In genomic region chr19:13004273-13004672, GRCh38 we compare ENCODE assay signal across 23 cellular contexts. TPM values are rescaled to one million over a fixed set of nuclear protein-coding genes. Genes with fewer than 3 reads are reported as not detected.
A peak's percentile ranks its signal among the peaks of the same experiment; 100 is the strongest.
DNase-seq lines count a peak whose midpoint lies in the region; ATAC-seq and TF ChIP-seq lines count a peak whose summit lies in the region.
"Had no signal": no experiment of that assay in that cellular context is flagged by ENCODE, and none has a peak within 500 bp of the region (broad histone marks: within the 10 kb centered on the region; RNA-seq: fewer than 3 reads in every experiment).

No MANE protein-coding gene starts in this region.

- H3K79me2 ChIP-seq in GM23248 (ENCODE audit: insufficient read depth): peaks cover 100% of the 10 kb centered on the region

- DNase-seq in NCI-H510A treated with DMSO at 0.1 percent for 48 hours (lab: John Stamatoyannopoulos, UW) (peak; percentile 10), NCI-H510A (lab: John Stamatoyannopoulos, UW) (no peak), myocyte (ENCODE audit: low read depth) (peak; percentile 56), thoracic aorta (ENCODE audit: low spot score) (no peak), GM23248 (no peak), NOMO-1 treated with dmso at 0.1 percent for 144 hours (lab: John Stamatoyannopoulos, UW; ENCODE audit: unreplicated experiment) (no peak)
- no peak for DNase-seq in activated CD4-positive, CD25-positive, alpha-beta regulatory T cell (lab: John Stamatoyannopoulos, UW)
- DNase-seq: activated gamma-delta T cell treated with Interleukin-2 at 50 U/mL for 16 hours; anterior cingulate cortex; GF-D8; GOT3; heart right ventricle; MV-4-11; NCI-H2081; NCI-H524 treated with DMSO at 0.1 percent for 48 hours; stimulated activated CD4-positive, alpha-beta T cell treated with anti-CD3 and anti-CD28 coated beads, Interleukin-4, amount 100 ng/mL, for 4 hours; stimulated activated CD8-positive, alpha-beta memory T cell treated with anti-CD3 and anti-CD28 coated beads, Interleukin-4, amount 100 ng/mL, for 48 hours; T1000 had no signal

- in situ Hi-C loops in GM23248 (cut with MboI): no loop called here

- peak overlapping the region; percentile 98 for H3K27ac ChIP-seq in cingulate gyrus (ENCODE audit: low read depth, low read length)
- peak overlapping the region; percentile 97 to 99 for H3K27ac ChIP-seq in thoracic aorta
- no peak overlapping the region for H3K27ac ChIP-seq in GM23248
- H3K27ac ChIP-seq: HL-60, SJSA1 had no signal

- peaks cover 4% of the 10 kb centered on the region for H3K36me3 ChIP-seq in thoracic aorta
- H3K36me3 ChIP-seq in GM23248 (ENCODE audit: low read depth): no peaks in the 10 kb centered on the region
- H3K36me3 ChIP-seq: SJSA1 had no signal

- TF ChIP-seq CTCF in thoracic aorta (IDR thresholded peaks at IDR 0.05): no peak

- H3K9me3 ChIP-seq in thoracic aorta (no peaks in the 10 kb centered on the region), GM23248 (ENCODE audit: low read depth) (no peaks in the 10 kb centered on the region)
- H3K9me3 ChIP-seq: heart right ventricle, SJSA1 had no signal

- no peak overlapping the region for H3K4me2 ChIP-seq in GM23248 (ENCODE audit: unreplicated experiment)

- WGBS in GM23248 (ENCODE audit: low coverage in 1 of 2, low lambda C conversion rate in 2 of 2, missing lambda C conversion rate in 2 of 2), 2 experiments: 63 to 69% methylated on average over 7 of the region's 7 CpGs

- no peaks in the 10 kb centered on the region for H4K20me1 ChIP-seq in GM23248 (ENCODE audit: insufficient read depth)

- no peaks in the 10 kb centered on the region; the same call in 1 of the 2 replicates for H3F3A ChIP-seq in GM23248 (ENCODE audit: insufficient read depth)

- H2AFZ ChIP-seq in GM23248: no peak overlapping the region

- peaks cover 56 to 93% of the 10 kb centered on the region in 2 donors for H3K4me1 ChIP-seq in thoracic aorta (ENCODE audit: control insufficient read depth in 1 of 2, low read depth in 2 of 2)
- H3K4me1 ChIP-seq in GM23248 (ENCODE audit: insufficient read depth): peaks cover 35% of the 10 kb centered on the region
- H3K4me1 ChIP-seq: SJSA1 had no signal

- H3K4me3 ChIP-seq in thoracic aorta (no peak overlapping the region), GM23248 (no peak overlapping the region)
- H3K4me3 ChIP-seq: heart right ventricle, SJSA1 had no signal

- no peaks in the 10 kb centered on the region for H3K9me2 ChIP-seq in GM23248 (ENCODE audit: insufficient read depth)

- H3K27me3 ChIP-seq in thoracic aorta (replicated peaks; ENCODE audit: insufficient read depth) (no peaks in the 10 kb centered on the region), GM23248 (replicated peaks; ENCODE audit: insufficient read depth) (no peaks in the 10 kb centered on the region)
- H3K27me3 ChIP-seq: SJSA1 had no signal

- no peak overlapping the region for H3K9ac ChIP-seq in GM23248

- no peak for ATAC-seq in thoracic aorta (ENCODE audit: insufficient number of reproducible peaks, low FRiP score, low read depth)
- ATAC-seq: heart right ventricle had no signal

RNA-seq across cellular contexts. Expression of gene NFIX, which starts 9.0 kb away (rescaled TPM):
- total RNA-seq in myocyte (17.7 and 23.3 TPM in 2 replicates), thoracic aorta (100 to 1,000 TPM; 126 to 145 TPM)
- polyA plus RNA-seq in myocyte (2012): 86.6 TPM
- total RNA-seq in GM23248 (2014; rRNA removed; shearing (Covaris generic)): 71.0 and 81.4 TPM in 2 replicates
- polyA plus RNA-seq in GM23248 (2016; fragmentation: Nextera tagmentation; extraction: Ambion mirVana): 59.2 and 60.8 TPM in 2 replicates

RNA-seq across cellular contexts. Expression of gene DAND5, which starts 34.9 kb away (rescaled TPM):
- total RNA-seq in myocyte: not detected in 2 replicates
- polyA plus RNA-seq in myocyte (2012): not detected
- total RNA-seq in thoracic aorta: not detected
- not detected in 2 replicates for total RNA-seq in GM23248 (2014; rRNA removed; shearing (Covaris generic))
- not detected in 2 replicates for polyA plus RNA-seq in GM23248 (2016; fragmentation: Nextera tagmentation; extraction: Ambion mirVana)
- total RNA-seq: mesothelial cell of epicardium, SJSA1 had no signal
- polyA plus RNA-seq: BJ had no signal

RNA-seq across cellular contexts. Expression of gene GADD45GIP1, which starts 47.2 kb away (rescaled TPM):
- total RNA-seq in myocyte (44.6 and 58.1 TPM in 2 replicates), thoracic aorta (10 to 100 TPM; 30.2 to 42.8 TPM)
- polyA plus RNA-seq in myocyte (2012): 52.4 TPM
- 41.6 and 48.4 TPM in 2 replicates for total RNA-seq in GM23248 (2014; rRNA removed; shearing (Covaris generic))
- polyA plus RNA-seq in GM23248 (2016; fragmentation: Nextera tagmentation; extraction: Ambion mirVana): 132 and 136 TPM in 2 replicates

RNA-seq across cellular contexts. Expression of gene RAD23A, which starts 58.6 kb away (rescaled TPM):
- total RNA-seq in myocyte (199 and 236 TPM in 2 replicates), thoracic aorta (100 to 1,000 TPM; 116 to 130 TPM)
- polyA plus RNA-seq in myocyte (2012): 170 TPM
- total RNA-seq in GM23248 (2014; rRNA removed; shearing (Covaris generic)): 88.5 and 107 TPM in 2 replicates
- polyA plus RNA-seq in GM23248 (2016; fragmentation: Nextera tagmentation; extraction: Ambion mirVana): 177 and 182 TPM in 2 replicates

Comparison
In these comparisons a context has a peak if more than half of its experiments do, and no peak if none do; other contexts are left out.
1. DNase-seq: peak in NCI-H510A treated with DMSO at 0.1 percent for 48 hours (single experiment) and myocyte (single experiment); none in NCI-H510A (single experiment), thoracic aorta (single experiment), GM23248 (single experiment), NOMO-1 treated with dmso at 0.1 percent for 144 hours (single experiment) and activated CD4-positive, CD25-positive, alpha-beta regulatory T cell (0 of 4).